13 cellular contexts compared by ENCODE assay signal in the genomic region with DNA sequence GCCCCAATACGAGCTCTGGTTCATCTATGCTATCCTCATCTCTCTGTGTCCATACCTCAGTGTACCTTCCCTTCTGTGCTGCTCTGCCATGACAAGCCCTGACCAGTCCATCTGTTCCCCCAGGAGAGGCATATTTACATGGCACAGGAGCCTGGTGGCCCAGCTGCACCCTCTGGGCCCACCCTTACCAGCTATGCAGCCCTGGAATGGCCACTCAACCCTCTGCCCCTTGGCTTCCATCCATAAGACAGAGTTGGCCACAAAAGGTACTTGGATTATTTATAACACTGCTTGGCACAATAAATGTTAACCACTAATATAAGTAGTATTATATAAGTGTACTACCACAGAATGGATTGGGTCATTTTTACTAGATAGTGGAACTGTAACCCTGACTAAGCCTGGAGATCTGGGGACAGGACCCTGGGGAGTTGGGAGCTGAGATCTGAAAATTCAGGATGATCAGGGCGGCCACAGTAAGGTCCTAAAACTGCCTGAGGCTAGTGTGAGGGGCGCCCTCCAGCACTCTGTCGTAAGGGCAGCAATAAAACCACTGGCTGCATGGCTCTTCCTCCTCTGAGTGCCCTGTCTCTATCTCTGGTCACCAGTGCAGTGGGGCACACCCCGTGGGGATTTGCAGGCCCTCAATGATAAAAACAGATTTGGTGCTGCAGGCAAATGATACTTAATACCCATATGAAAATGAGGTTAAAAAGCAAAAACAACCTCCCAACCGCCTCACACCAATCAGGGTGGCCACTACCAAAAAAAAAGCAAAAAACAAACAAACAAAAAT.
DNase-seq lines count a peak whose midpoint lies in the region; ATAC-seq and TF ChIP-seq lines count a peak whose summit lies in the region.
"Had no signal": no experiment of that assay in that cellular context is flagged by ENCODE, and none has a peak within 500 bp of the region (broad histone marks: within the 10 kb centered on the region; RNA-seq: fewer than 3 reads in every experiment).

No MANE protein-coding gene starts in this region.

- POLR2A ChIA-PET in naive thymus-derived CD4-positive, alpha-beta T cell (lab: Charles Lee) = interaction anchor here (0.9 to 1.4 kb wide), 5 partner anchors 11 to 116 kb away, joined by 3 to 7 read pairs (median 4); no protein-coding TSS in a partner anchor

- no peaks in the 10 kb centered on the region for H3K9me3 ChIP-seq in naive thymus-derived CD4-positive, alpha-beta T cell (ENCODE audit: control insufficient read depth in 2 of 3, low read length in 3 of 3)
- H3K9me3 ChIP-seq in SJCRH30 (replicated peaks) = no peaks in the 10 kb centered on the region
- H3K9me3 ChIP-seq: body of pancreas, SJSA1 had no signal

- H3K4me1 Mint-ChIP-seq in IgD-negative memory B cell = peaks cover 74 to 88% (median 79%) of the 10 kb centered on the region in 3 donors
- H3K4me1 Mint-ChIP-seq in activated naive CD8-positive, alpha-beta T cell treated with anti-CD3 and anti-CD28 coated beads for 36 hours = peaks cover 76% of the 10 kb centered on the region
- H3K4me1 Mint-ChIP-seq in naive thymus-derived CD4-positive, alpha-beta T cell = peaks cover 65 to 100% (median 95%) of the 10 kb centered on the region in 7 donors

- H3K27me3 Mint-ChIP-seq in IgD-negative memory B cell = peaks cover 3% of the 10 kb centered on the region
- H3K27me3 Mint-ChIP-seq in activated naive CD8-positive, alpha-beta T cell treated with anti-CD3 and anti-CD28 coated beads for 36 hours = no peaks in the 10 kb centered on the region
- no peaks in the 10 kb centered on the region for H3K27me3 Mint-ChIP-seq in naive thymus-derived CD4-positive, alpha-beta T cell

- peak overlapping the region; percentile 44 for H3K27ac ChIP-seq in naive thymus-derived CD4-positive, alpha-beta T cell (ENCODE audit: low read depth, low read length)
- no peak overlapping the region for H3K27ac ChIP-seq in SJCRH30
- H3K27ac ChIP-seq: body of pancreas, SJSA1 had no signal

- peak overlapping the region in 2 of 3 donors; percentile 40 to 97 for H3K27ac Mint-ChIP-seq in IgD-negative memory B cell
- peak overlapping the region; percentile 99 for H3K27ac Mint-ChIP-seq in activated naive CD8-positive, alpha-beta T cell treated with anti-CD3 and anti-CD28 coated beads for 36 hours
- H3K27ac Mint-ChIP-seq in naive thymus-derived CD4-positive, alpha-beta T cell = peak overlapping the region; percentile 71 to 95 (median 87)
- H3K27ac Mint-ChIP-seq: nephron had no signal

- H3K4me1 ChIP-seq in naive thymus-derived CD4-positive, alpha-beta T cell (ENCODE audit: control insufficient read depth in 2 of 2, insufficient read depth in 2 of 2, low read length in 2 of 2) = peaks cover 76 to 82% of the 10 kb centered on the region in 2 donors
- H3K4me1 ChIP-seq in SJCRH30 = no peaks in the 10 kb centered on the region

- CTCF ChIA-PET in naive thymus-derived CD4-positive, alpha-beta T cell (lab: Charles Lee) = interaction anchor here (1.4 to 6.8 kb wide), 3 partner anchors 12 to 116 kb away, joined by 3 to 74 read pairs (median 5); no protein-coding TSS in a partner anchor

- peaks cover 0 to 46% (median 0%) of the 10 kb centered on the region in 3 experiments for H3K36me3 ChIP-seq in naive thymus-derived CD4-positive, alpha-beta T cell (ENCODE audit: control insufficient read depth in 2 of 3, insufficient read depth in 3 of 3, low read length in 3 of 3)
- no peaks in the 10 kb centered on the region for H3K36me3 ChIP-seq in SJCRH30
- H3K36me3 ChIP-seq: SJSA1 had no signal

- TF ChIP-seq CTCF in GM12865 (IDR thresholded peaks at IDR 0.05; ENCODE audit: insufficient read depth, low read depth, low read length, missing control alignments) = no peak

- H3K4me3 ChIP-seq in GM12865 (ENCODE audit: low read depth, low read length) (no peak overlapping the region), SJCRH30 (no peak overlapping the region)
- no peak overlapping the region for H3K4me3 ChIP-seq in naive thymus-derived CD4-positive, alpha-beta T cell (ENCODE audit: low read length)
- H3K4me3 ChIP-seq: body of pancreas, SJSA1 had no signal

- DNase-seq in GM12865 (ENCODE audit: low read depth) (peak; percentile 57), SJCRH30 (no peak), GOT3 (lab: John Stamatoyannopoulos, UW) (no peak), NCI-H2196 (lab: John Stamatoyannopoulos, UW; ENCODE audit: unreplicated experiment) (no peak), hepatic stellate cell (ENCODE audit: low spot score) (no peak)
- no peak for DNase-seq in activated naive CD8-positive, alpha-beta T cell treated with anti-CD3 and anti-CD28 coated beads for 36 hours
- DNase-seq in naive thymus-derived CD4-positive, alpha-beta T cell = no peak
- DNase-seq: body of pancreas, NCI-H1048, NCI-H510A treated with DMSO at 0.1 percent for 48 hours had no signal

- peak overlapping the region; percentile 61 to 89 (median 76) for H3K4me3 Mint-ChIP-seq in IgD-negative memory B cell
- H3K4me3 Mint-ChIP-seq in activated naive CD8-positive, alpha-beta T cell treated with anti-CD3 and anti-CD28 coated beads for 36 hours = no peak overlapping the region
- H3K4me3 Mint-ChIP-seq in naive thymus-derived CD4-positive, alpha-beta T cell = peak overlapping the region in 7 of 10 donors; percentile 1 to 68 (median 32)
- H3K4me3 Mint-ChIP-seq: nephron had no signal

- H3K9me3 Mint-ChIP-seq in IgD-negative memory B cell = no peaks in the 10 kb centered on the region
- H3K9me3 Mint-ChIP-seq in activated naive CD8-positive, alpha-beta T cell treated with anti-CD3 and anti-CD28 coated beads for 36 hours = no peaks in the 10 kb centered on the region
- no peaks in the 10 kb centered on the region for H3K9me3 Mint-ChIP-seq in naive thymus-derived CD4-positive, alpha-beta T cell
- H3K9me3 Mint-ChIP-seq: nephron had no signal

- ATAC-seq in naive thymus-derived CD4-positive, alpha-beta T cell = no peak
- ATAC-seq: body of pancreas had no signal

- intact Hi-C loops in naive thymus-derived CD4-positive, alpha-beta T cell (cut with micrococcal nuclease) = no loop called here

- H3K27me3 ChIP-seq in naive thymus-derived CD4-positive, alpha-beta T cell (ENCODE audit: control insufficient read depth in 2 of 2, insufficient read depth in 2 of 2, low read length in 2 of 2) = no peaks in the 10 kb centered on the region
- peaks cover 8% of the 10 kb centered on the region; the same call in 1 of the 2 replicates for H3K27me3 ChIP-seq in SJCRH30
- H3K27me3 ChIP-seq: body of pancreas, SJSA1 had no signal

- H3K36me3 Mint-ChIP-seq in IgD-negative memory B cell = peaks cover 6% of the 10 kb centered on the region
- H3K36me3 Mint-ChIP-seq in activated naive CD8-positive, alpha-beta T cell treated with anti-CD3 and anti-CD28 coated beads for 36 hours = peaks cover 47% of the 10 kb centered on the region
- H3K36me3 Mint-ChIP-seq in naive thymus-derived CD4-positive, alpha-beta T cell = peaks cover 0 to 9% (median 5%) of the 10 kb centered on the region in 5 donors
